In the genomic region with DNA sequence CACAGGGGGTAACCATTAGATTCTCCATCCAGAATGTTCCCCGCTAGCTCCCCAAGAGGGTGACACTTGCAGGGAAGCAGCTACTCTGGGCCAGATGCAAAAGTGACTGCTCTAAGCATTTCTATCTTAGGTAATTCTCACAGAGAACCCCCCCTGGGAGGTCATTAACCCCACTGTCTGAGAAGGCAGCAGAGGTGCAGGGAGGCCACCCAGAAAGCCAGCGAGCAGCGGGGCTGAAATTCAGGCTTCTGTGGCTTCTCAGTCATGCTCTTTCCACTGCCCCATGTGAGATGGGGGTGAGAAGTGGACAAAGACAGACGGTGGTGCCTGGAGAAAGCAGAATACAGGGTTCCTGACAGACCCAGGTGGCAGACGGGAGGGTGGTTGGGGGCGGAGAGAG, we compare ENCODE assay signal across 10 cellular contexts.
"Had no signal": no experiment of that assay in that cellular context is flagged by ENCODE, and none has a peak within 500 bp of the region (broad histone marks: within the 10 kb centered on the region; RNA-seq: fewer than 3 reads in every experiment).

No MANE protein-coding gene starts in this region.

- H3K9me3 Mint-ChIP-seq: GM23338, H9, HFFc6 had no signal

- H3K4me2 ChIP-seq: GM23338 had no signal

- DNase-seq: H9, HCEC 1CT, HFFc6, IMR-90, KG1 had no signal

- H3K27ac Mint-ChIP-seq: GM23338, H9, HFFc6 had no signal

- H3K4me3 Mint-ChIP-seq: GM23338, H9, HFFc6 had no signal

- H2AFZ ChIP-seq: GM23338 had no signal

- H3K4me3 ChIP-seq: GM23338, K562 had no signal

- FAIRE-seq: H1, H54, HTR-8/SVneo, K562 had no signal

- ATAC-seq: GM23338, K562 had no signal
